Comparison of ENCODE assay signal across 30 cellular contexts in genomic region chr9:101648493-101648892, GRCh38. TPM values are rescaled to one million over a fixed set of nuclear protein-coding genes. Genes with fewer than 3 reads are reported as not detected.
"Had no signal": no experiment of that assay in that cellular context is flagged by ENCODE, and none has a peak within 500 bp of the region (broad histone marks: within the 10 kb centered on the region; RNA-seq: fewer than 3 reads in every experiment).

No MANE protein-coding gene starts in this region.

- ATAC-seq: stimulated activated effector memory CD8-positive, alpha-beta T cell treated with anti-CD3 and anti-CD28 coated beads, Interleukin-12 subunit alpha, Interleukin-12 subunit beta, amount 100 ng/mL, for 72 hours; stimulated activated memory B cell treated with anti-CD40 and anti-IgM and Interleukin-4, amounts not matched to agents 10 μg/mL and 1 μg/mL and 100 μg/mL, for 72 hours; stimulated activated naive B cell treated with anti-CD40 and anti-IgM and Interleukin-4, amounts not matched to agents 10 μg/mL and 1 μg/mL and 100 μg/mL, for 72 hours; stimulated activated naive CD8-positive, alpha-beta T cell treated with anti-CD3 and anti-CD28 coated beads, Interleukin-15, amount 100 ng/mL, for 72 hours; stimulated activated naive CD8-positive, alpha-beta T cell treated with anti-CD3 and anti-CD28 coated beads, Interleukin-15, Interleukin-2, amounts not matched to agents 100 U/mL and 50 U/mL, for 24 hours; upper lobe of right lung had no signal

- FAIRE-seq: urothelium cell line had no signal

- H3K4me1 ChIP-seq: stomach, suprapubic skin, testis, thyroid gland, tibial artery, transverse colon, upper lobe of left lung, upper lobe of right lung, uterus, vagina had no signal

- H3K27ac ChIP-seq: stomach, suprapubic skin, testis, thoracic aorta, thyroid gland, tibial artery, tibial nerve, transverse colon, upper lobe of left lung, upper lobe of right lung, uterus, vagina had no signal

- H3K27me3 ChIP-seq: stomach, suprapubic skin, testis, thyroid gland, tibial artery, tibial nerve, transverse colon, upper lobe of left lung, upper lobe of right lung, uterus, vagina had no signal

- H3K36me3 ChIP-seq: stomach, suprapubic skin, thoracic aorta, thyroid gland, tibial artery, tibial nerve, transverse colon, upper lobe of left lung, upper lobe of right lung, uterus, vagina had no signal

- H3K4me3 ChIP-seq: stomach, suprapubic skin, testis, thoracic aorta, thyroid gland, tibial artery, tibial nerve, transverse colon, upper lobe of left lung, upper lobe of right lung, uterus, vagina had no signal

- H3K9me3 ChIP-seq: stomach, suprapubic skin, testis, thoracic aorta, thyroid gland, tibial artery, transverse colon, upper lobe of left lung, upper lobe of right lung, uterus, vagina had no signal

- DNase-seq: stimulated activated CD4-positive, alpha-beta T cell treated with anti-CD3 and anti-CD28 coated beads, Interleukin-2, amount 100 ng/mL, for 48 hours; stimulated activated CD4-positive, alpha-beta T cell treated with anti-CD3 and anti-CD28 coated beads, Interleukin-4, amount 100 ng/mL, for 1 hour; stimulated activated CD4-positive, alpha-beta T cell treated with anti-CD3 and anti-CD28 coated beads, Interleukin-4, amount 100 ng/mL, for 24 hours; stimulated activated CD4-positive, alpha-beta T cell treated with anti-CD3 and anti-CD28 coated beads, Interleukin-4, amount 100 ng/mL, for 4 hours; stimulated activated CD8-positive, alpha-beta memory T cell treated with anti-CD3 and anti-CD28 coated beads, Interleukin-4, amount 100 ng/mL, for 48 hours; stimulated activated naive B cell treated with anti-CD40 and anti-IgM and Interleukin-4, amounts not matched to agents 10 μg/mL and 1 μg/mL and 100 μg/mL, for 72 hours; stimulated activated naive CD4-positive, alpha-beta T cell; stimulated activated naive CD4-positive, alpha-beta T cell treated with Interleukin-2 at 50 U/mL for 16 hours; stimulated activated naive CD8-positive, alpha-beta T cell treated with anti-CD3 and anti-CD28 coated beads, Interleukin-15, amount 100 ng/mL, for 72 hours; stimulated activated naive CD8-positive, alpha-beta T cell treated with anti-CD3 and anti-CD28 coated beads, Interleukin-15, Interleukin-2, amounts not matched to agents 100 U/mL and 50 U/mL, for 24 hours; stomach; substantia nigra; testis; thyroid gland; tibial artery; transverse colon; trophoblast cell; upper lobe of left lung; upper lobe of right lung; uterus had no signal

RNA-seq across cellular contexts. Expression of gene PPP3R2, which starts 53.7 kb away (rescaled TPM):
- total RNA-seq: stomach, subcutaneous adipose tissue, suprapubic skin, thoracic aorta, tibial nerve, transverse colon, upper lobe of left lung, upper lobe of right lung, ureter, vagina had no signal
- polyA plus RNA-seq: stomach, urinary bladder had no signal
